10 cellular contexts compared by ENCODE assay signal in the genomic region with DNA sequence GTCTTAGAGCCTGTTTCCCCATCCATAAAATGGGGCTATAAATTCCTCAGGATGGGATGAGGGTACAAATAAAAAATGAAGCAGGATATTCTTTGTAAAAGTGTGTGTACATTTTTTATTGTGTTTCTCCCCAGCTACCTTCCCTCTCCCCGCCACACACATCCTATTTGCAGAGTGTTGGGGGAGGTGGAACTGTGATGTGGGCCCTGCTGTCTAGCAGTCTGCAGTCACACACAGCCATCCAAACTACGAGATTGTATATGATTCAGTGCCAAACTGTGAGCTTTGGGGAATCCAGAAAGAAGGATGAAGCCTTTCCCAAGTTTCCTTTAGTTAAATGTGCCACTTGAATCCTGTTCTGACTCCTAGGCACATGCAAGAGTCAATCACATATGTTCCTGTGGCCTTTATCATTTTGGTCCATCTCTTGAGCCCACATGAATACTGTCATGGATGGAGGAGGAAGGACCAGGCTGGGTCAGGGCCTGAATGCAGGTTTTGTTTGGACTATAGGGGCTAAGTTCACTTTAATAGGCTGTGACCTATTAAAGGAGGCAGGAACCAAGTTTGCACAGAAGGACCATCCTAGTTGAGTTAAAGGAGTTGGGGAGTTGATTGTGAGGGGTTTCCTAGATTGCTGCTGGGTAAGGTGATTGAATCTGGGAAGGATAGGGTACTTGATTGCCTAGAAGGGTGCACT. TPM values are rescaled to one million over a fixed set of nuclear protein-coding genes. Genes with fewer than 3 reads are reported as not detected.
DNase-seq lines count a peak whose midpoint lies in the region; ATAC-seq and TF ChIP-seq lines count a peak whose summit lies in the region.
"Had no signal": no experiment of that assay in that cellular context is flagged by ENCODE, and none has a peak within 500 bp of the region (broad histone marks: within the 10 kb centered on the region; RNA-seq: fewer than 3 reads in every experiment).

No MANE protein-coding gene starts in this region.

- DNase-seq in SK-N-SH (no peak), neural crest cell (ENCODE audit: low read depth, low spot score) (no peak), foreskin fibroblast (no peak), left cardiac atrium (no peak)
- DNase-seq in effector memory CD8-positive, alpha-beta T cell = no peak
- DNase-seq: activated CD4-positive, CD25-positive, alpha-beta regulatory T cell treated with anti-CD3 and anti-CD28 coated beads, Interleukin-2, amount 50 U/mL, for 72 hours; SHP77 treated with DMSO at 0.1 percent for 48 hours had no signal

- no peaks in the 10 kb centered on the region for H3K79me2 ChIP-seq in SK-N-SH (ENCODE audit: insufficient read depth)

- H3K36me3 ChIP-seq in SK-N-SH (replicated peaks in 1 of 2; ENCODE audit: control insufficient read depth in 1 of 2, insufficient read depth in 2 of 2, low read length in 1 of 2) = peaks cover 21 to 34% of the 10 kb centered on the region in 2 experiments
- peaks cover 4% of the 10 kb centered on the region for H3K36me3 ChIP-seq in HUES48 (ENCODE audit: control insufficient read depth, insufficient read depth, low read length)

- H3K9me2 ChIP-seq in SK-N-SH = no peaks in the 10 kb centered on the region

- peak overlapping the region; percentile 62 to 68 for H3K4me3 Mint-ChIP-seq in effector memory CD8-positive, alpha-beta T cell
- peak overlapping the region; percentile 70 for H3K4me3 Mint-ChIP-seq in neural crest cell

- H3K27ac ChIP-seq in SK-N-SH (ENCODE audit: low read depth in 2 of 2, low read length in 1 of 2) = no peak overlapping the region
- no peak overlapping the region for H3K27ac ChIP-seq in HUES48 (ENCODE audit: low read depth, low read length)

- POLR2A ChIA-PET in SK-N-SH (lab: Yijun Ruan, JAX) = no interaction called here

- no peak for TF ChIP-seq EP300 in SK-N-SH (IDR thresholded peaks at IDR 0.05; ENCODE audit: borderline replicate concordance in 1 of 2, low read depth in 1 of 2, low read length in 1 of 2)

- H2AFZ ChIP-seq in SK-N-SH (ENCODE audit: low read depth) = no peak overlapping the region

- ATAC-seq in SK-N-SH treated with all-trans-retinoic acid at 6 μM for 48 hours (no peak), HG03159 (IDR thresholded peaks at IDR 0.05; ENCODE audit: unreplicated experiment) (no peak), left cardiac atrium (no peak)
- ATAC-seq in effector memory CD8-positive, alpha-beta T cell (replicated peaks) = no peak

- H3K27me3 ChIP-seq in SK-N-SH (ENCODE audit: insufficient read depth) (no peaks in the 10 kb centered on the region), HUES48 (ENCODE audit: control insufficient read depth, insufficient read depth, low read length) (0 out of 2 replicates have a peak, but pooled peaks cover 2% of the 10 kb centered on the region)

- H3K4me3 ChIP-seq in SK-N-SH (ENCODE audit: low read depth in 2 of 2, low read length in 1 of 2) = no peak overlapping the region
- H3K4me3 ChIP-seq in HUES48 (ENCODE audit: low read depth, low read length) = 0 out of 2 replicates have a peak overlapping the region, but pooled peaks have one; percentile 76
- H3K4me3 ChIP-seq in foreskin fibroblast (ENCODE audit: low read depth in 1 of 2, low read length in 2 of 2) = no peak overlapping the region

- no peaks in the 10 kb centered on the region for H3K27me3 Mint-ChIP-seq in effector memory CD8-positive, alpha-beta T cell
- H3K27me3 Mint-ChIP-seq in neural crest cell (ENCODE audit: low read depth) = peaks cover 6% of the 10 kb centered on the region

- H3K9me3 ChIP-seq in SK-N-SH = no peaks in the 10 kb centered on the region
- H3K9me3 ChIP-seq in HUES48 (ENCODE audit: control insufficient read depth, insufficient read depth, low read length) = no peaks in the 10 kb centered on the region

- TF ChIP-seq CTCF in SK-N-SH (IDR thresholded peaks at IDR 0.05) = no peak
- TF ChIP-seq CTCF in neural crest cell (conservative IDR thresholded peaks at IDR 0.05) = no peak
- no peak for TF ChIP-seq CTCF in foreskin fibroblast (IDR thresholded peaks at IDR 0.05; ENCODE audit: low read depth, low read length)

- peak overlapping the region; percentile 99; the same call in 1 of the 2 replicates for H3K4me2 ChIP-seq in SK-N-SH

- TF ChIP-seq RAD21 in SK-N-SH (IDR thresholded peaks at IDR 0.05; ENCODE audit: low read length) = no peak

- H3K9me3 Mint-ChIP-seq in effector memory CD8-positive, alpha-beta T cell = no peaks in the 10 kb centered on the region
- H3K9me3 Mint-ChIP-seq in neural crest cell = no peaks in the 10 kb centered on the region

- H3F3A ChIP-seq in SK-N-SH (replicated peaks; ENCODE audit: insufficient read depth) = peaks cover 3% of the 10 kb centered on the region

- H4K20me1 ChIP-seq in SK-N-SH (ENCODE audit: insufficient read depth) = no peaks in the 10 kb centered on the region

- WGBS in SK-N-SH (ENCODE audit: low lambda C conversion rate) = 91% methylated on average over 2 of the region's 2 CpGs

- H3K4me1 Mint-ChIP-seq in effector memory CD8-positive, alpha-beta T cell (ENCODE audit: low read depth in 2 of 2) = peaks cover 9 to 18% of the 10 kb centered on the region in 2 donors
- H3K4me1 Mint-ChIP-seq in neural crest cell = peaks cover 49% of the 10 kb centered on the region

- CTCF ChIA-PET in SK-N-SH (lab: Yijun Ruan, JAX) = interaction anchor here (0.6 to 3.4 kb wide), 23 partner anchors 11 to 406 kb away, joined by 3 to 24 read pairs (median 4); partner anchors contain the start of gene LZTS2

- no peak overlapping the region for H3K9ac ChIP-seq in SK-N-SH
- H3K9ac ChIP-seq in HUES48 (ENCODE audit: low read depth, low read length) = no peak overlapping the region

- intact Hi-C loops in left cardiac atrium (cut with DNase I) = loop anchor here in 1 of 2 donors (2.0 kb wide), 1 partner anchor 45 kb away; no protein-coding TSS in a partner anchor

- peak overlapping the region in 1 of 2 donors; percentile 52 for H3K27ac Mint-ChIP-seq in effector memory CD8-positive, alpha-beta T cell
- no peak overlapping the region for H3K27ac Mint-ChIP-seq in neural crest cell (ENCODE audit: unreplicated experiment)

- peaks cover 6% of the 10 kb centered on the region for H3K36me3 Mint-ChIP-seq in effector memory CD8-positive, alpha-beta T cell (ENCODE audit: insufficient read depth)
- no peaks in the 10 kb centered on the region for H3K36me3 Mint-ChIP-seq in neural crest cell (ENCODE audit: low read depth)

- H3K4me1 ChIP-seq in SK-N-SH (ENCODE audit: control insufficient read depth in 1 of 2, insufficient read depth in 2 of 2, low read depth in 1 of 2, low read length in 1 of 2) (peaks cover 4 to 19% of the 10 kb centered on the region in 2 experiments; a peak in 2 of 4 replicates), HUES48 (ENCODE audit: control insufficient read depth, insufficient read depth, low read length) (no peaks in the 10 kb centered on the region; the same call in 1 of the 2 replicates)

TF ChIP-seq in SK-N-SH, 30 proteins besides CTCF, POLR2A, EP300 and RAD21 (continues in another document):
- TF ChIP-seq PBX3 (IDR thresholded peaks at IDR 0.05) = no peak
- no peak for TF ChIP-seq GABPA (IDR thresholded peaks at IDR 0.05; ENCODE audit: low read depth)

TF ChIP-seq in SK-N-SH treated with all-trans-retinoic acid at 6 μM for 48 hours, 23 proteins besides CTCF, POLR2A, EP300 and RAD21:
- no peak for TF ChIP-seq RARB (CRISPR knock-in tag; IDR thresholded peaks at IDR 0.05)
- no peak for TF ChIP-seq ZNF8 (CRISPR knock-in tag; IDR thresholded peaks at IDR 0.05)
- TF ChIP-seq GLIS3 (CRISPR knock-in tag; IDR thresholded peaks at IDR 0.05) = no peak
- no peak for TF ChIP-seq TCF4 (CRISPR knock-in tag; IDR thresholded peaks at IDR 0.05; ENCODE audit: borderline replicate concordance)
- TF ChIP-seq BACH2 (CRISPR knock-in tag; IDR thresholded peaks at IDR 0.05; ENCODE audit: borderline replicate concordance) = no peak
- TF ChIP-seq TOX (CRISPR knock-in tag; IDR thresholded peaks at IDR 0.05; ENCODE audit: borderline replicate concordance) = no peak
- TF ChIP-seq, protein P1, sequence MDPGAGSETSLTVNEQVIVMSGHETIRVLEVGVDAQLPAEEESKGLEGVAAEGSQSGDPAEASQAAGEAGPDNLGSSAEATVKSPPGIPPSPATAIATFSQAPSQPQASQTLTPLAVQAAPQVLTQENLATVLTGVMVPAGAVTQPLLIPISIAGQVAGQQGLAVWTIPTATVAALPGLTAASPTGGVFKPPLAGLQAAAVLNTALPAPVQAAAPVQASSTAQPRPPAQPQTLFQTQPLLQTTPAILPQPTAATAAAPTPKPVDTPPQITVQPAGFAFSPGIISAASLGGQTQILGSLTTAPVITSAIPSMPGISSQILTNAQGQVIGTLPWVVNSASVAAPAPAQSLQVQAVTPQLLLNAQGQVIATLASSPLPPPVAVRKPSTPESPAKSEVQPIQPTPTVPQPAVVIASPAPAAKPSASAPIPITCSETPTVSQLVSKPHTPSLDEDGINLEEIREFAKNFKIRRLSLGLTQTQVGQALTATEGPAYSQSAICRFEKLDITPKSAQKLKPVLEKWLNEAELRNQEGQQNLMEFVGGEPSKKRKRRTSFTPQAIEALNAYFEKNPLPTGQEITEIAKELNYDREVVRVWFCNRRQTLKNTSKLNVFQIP (CRISPR knock-in tag; IDR thresholded peaks at IDR 0.05; ENCODE audit: borderline replicate concordance, low read depth) = no peak

RNA-seq across cellular contexts. Expression of gene SEMA4G, which starts 1.1 kb away (rescaled TPM):
- 15.0 and 16.2 TPM in 2 replicates for polyA plus RNA-seq in SK-N-SH (2012; rRNA removed)
- polyA plus RNA-seq in SK-N-SH (2012; cell fraction: cytosol; rRNA removed) = 6.9 and 10.2 TPM in 2 replicates
- 32.3 and 32.7 TPM in 2 replicates for polyA plus RNA-seq in SK-N-SH (2012; cell fraction: nucleus; rRNA removed)
- 7.0 and 9.1 TPM in 2 replicates for total RNA-seq in neural crest cell
- 1 to 10 TPM; 2.4 to 2.7 TPM for total RNA-seq in left cardiac atrium

RNA-seq across cellular contexts. Expression of gene MRPL43, which starts 19.1 kb away (rescaled TPM):
- 173 and 208 TPM in 2 replicates for polyA plus RNA-seq in SK-N-SH (2012; rRNA removed)
- 100 and 140 TPM in 2 replicates for polyA plus RNA-seq in SK-N-SH (2012; cell fraction: cytosol; rRNA removed)
- polyA plus RNA-seq in SK-N-SH (2012; cell fraction: nucleus; rRNA removed) = 160 and 186 TPM in 2 replicates
- total RNA-seq in neural crest cell = 62.9 and 64.0 TPM in 2 replicates
- 10 to 100 TPM; 47.3 to 52.0 TPM for total RNA-seq in left cardiac atrium

RNA-seq across cellular contexts. Expression of gene TWNK, which starts 19.2 kb away (rescaled TPM):
- polyA plus RNA-seq in SK-N-SH (2012; rRNA removed) = 16.4 and 20.0 TPM in 2 replicates
- polyA plus RNA-seq in SK-N-SH (2012; cell fraction: cytosol; rRNA removed) = 16.6 and 20.2 TPM in 2 replicates
- polyA plus RNA-seq in SK-N-SH (2012; cell fraction: nucleus; rRNA removed) = 15.7 and 20.7 TPM in 2 replicates
- total RNA-seq in neural crest cell = 14.3 and 14.6 TPM in 2 replicates
- total RNA-seq in left cardiac atrium = 1 to 10 TPM; 4.8 to 6.5 TPM

RNA-seq across cellular contexts. Expression of gene LZTS2, which starts 31.4 kb away (rescaled TPM):
- 50.6 and 52.2 TPM in 2 replicates for polyA plus RNA-seq in SK-N-SH (2012; rRNA removed)
- 18.5 and 31.3 TPM in 2 replicates for polyA plus RNA-seq in SK-N-SH (2012; cell fraction: cytosol; rRNA removed)
- 105 and 145 TPM in 2 replicates for polyA plus RNA-seq in SK-N-SH (2012; cell fraction: nucleus; rRNA removed)
- total RNA-seq in neural crest cell (70.8 and 71.0 TPM in 2 replicates), left cardiac atrium (10 to 100 TPM; 43.9 to 47.7 TPM)

RNA-seq across cellular contexts. Expression of gene SLF2, which starts 55.4 kb away (rescaled TPM):
- 6.3 and 7.5 TPM in 2 replicates for polyA plus RNA-seq in SK-N-SH (2012; rRNA removed)
- polyA plus RNA-seq in SK-N-SH (2012; cell fraction: cytosol; rRNA removed) = 4.9 and 5.0 TPM in 2 replicates
- polyA plus RNA-seq in SK-N-SH (2012; cell fraction: nucleus; rRNA removed) = 20.7 and 25.6 TPM in 2 replicates
- total RNA-seq in neural crest cell (39.6 and 40.6 TPM in 2 replicates), left cardiac atrium (10 to 100 TPM; 18.0 to 19.3 TPM)
